In genomic region chr16:52455549-52456277, GRCh38 we compare ENCODE assay signal across 20 cellular contexts.
DNase-seq lines count a peak whose midpoint lies in the region; ATAC-seq and TF ChIP-seq lines count a peak whose summit lies in the region.
"Had no signal": no experiment of that assay in that cellular context is flagged by ENCODE, and none has a peak within 500 bp of the region (broad histone marks: within the 10 kb centered on the region; RNA-seq: fewer than 3 reads in every experiment).

No MANE protein-coding gene starts in this region.

- TF ChIP-seq CTCF in 22Rv1 (IDR thresholded peaks at IDR 0.05) (no peak), WTC11 (IDR thresholded peaks at IDR 0.05) (no peak), progenitor cell of endocrine pancreas (IDR thresholded peaks at IDR 0.05; ENCODE audit: unreplicated experiment) (no peak)

- H4K8ac ChIP-seq in mesenchymal stem cell (ENCODE audit: low read length) = no peak overlapping the region

- H3K4me1 Mint-ChIP-seq in WTC11 = peaks cover 60% of the 10 kb centered on the region
- peaks cover 26% of the 10 kb centered on the region for H3K4me1 Mint-ChIP-seq in progenitor cell of endocrine pancreas (ENCODE audit: low read depth)

- no peaks in the 10 kb centered on the region for H3K4me1 ChIP-seq in mesenchymal stem cell (ENCODE audit: control insufficient read depth, insufficient read depth, low read depth, low read length)

- H2BK5ac ChIP-seq in mesenchymal stem cell (ENCODE audit: low read depth, low read length, poor library complexity, severe bottlenecking) = no peak overlapping the region

- WGBS in mesenchymal stem cell = 81% methylated on average over 3 of the region's 3 CpGs

- no peak overlapping the region for H3K23ac ChIP-seq in mesenchymal stem cell (ENCODE audit: low read length in 2 of 2)

- H2AFZ ChIP-seq in mesenchymal stem cell (ENCODE audit: low read depth, low read length) = no peak overlapping the region

- CTCF ChIA-PET in WTC11 (lab: Charles Lee) = no interaction called here

- H3K4me3 ChIP-seq in mesenchymal stem cell (ENCODE audit: insufficient read depth in 1 of 2, low read depth in 1 of 2, low read length in 2 of 2) = no peak overlapping the region

- H3K18ac ChIP-seq in mesenchymal stem cell (ENCODE audit: low read depth in 1 of 2, low read length in 2 of 2) = no peak overlapping the region

- H2BK120ac ChIP-seq in mesenchymal stem cell (ENCODE audit: low read depth, low read length) = no peak overlapping the region

- no peaks in the 10 kb centered on the region for H3K9me3 ChIP-seq in mesenchymal stem cell (ENCODE audit: control insufficient read depth, low read length)

- H3K27me3 ChIP-seq in layer of hippocampus (ENCODE audit: control insufficient read depth, insufficient read depth, low read length) (no peaks in the 10 kb centered on the region), mesenchymal stem cell (ENCODE audit: control insufficient read depth in 1 of 2, insufficient read depth in 1 of 2, low read length in 2 of 2) (no peaks in the 10 kb centered on the region)

- H3K4me3 Mint-ChIP-seq in WTC11 (no peak overlapping the region), progenitor cell of endocrine pancreas (ENCODE audit: low read depth) (no peak overlapping the region)
- H3K4me3 Mint-ChIP-seq: CD8-positive, alpha-beta T cell had no signal

- H3K36me3 Mint-ChIP-seq in WTC11 (peaks cover 11% of the 10 kb centered on the region), progenitor cell of endocrine pancreas (ENCODE audit: insufficient read depth) (peaks cover 42% of the 10 kb centered on the region)
- H3K36me3 Mint-ChIP-seq: CD8-positive, alpha-beta T cell had no signal

- no peak for DNase-seq in WTC11 (ENCODE audit: low spot score)
- no peak for DNase-seq in progenitor cell of endocrine pancreas (ENCODE audit: low spot score, unreplicated experiment)
- no peak for DNase-seq in mesenchymal stem cell
- no peak for DNase-seq in retina
- DNase-seq: AML-193; CD8-positive, alpha-beta T cell; DMS53; GDM1; Kasumi-1; NCI-H1417; NCI-H1694 treated with DMSO at 0.1 percent for 48 hours; NCI-H2081 treated with DMSO at 0.1 percent for 48 hours; NCI-H2171 treated with DMSO at 0.1 percent for 48 hours; NCI-H446; NCI-H526; OCI-M1 had no signal

- no peak overlapping the region for H3K4me2 ChIP-seq in mesenchymal stem cell (ENCODE audit: low read length, poor library complexity, severe bottlenecking)

- no peak overlapping the region for H2BK15ac ChIP-seq in mesenchymal stem cell (ENCODE audit: low read depth, poor library complexity, severe bottlenecking)

- no peak overlapping the region for H3K4ac ChIP-seq in mesenchymal stem cell (ENCODE audit: low read depth in 1 of 2, low read length in 2 of 2)

- H2AK5ac ChIP-seq in mesenchymal stem cell (ENCODE audit: low read length, severe bottlenecking) = no peak overlapping the region

- 0 out of 2 replicates have a peak overlapping the region, but pooled peaks have one; percentile 3 for H3K27ac ChIP-seq in 22Rv1
- peak overlapping the region; percentile 55 for H3K27ac ChIP-seq in layer of hippocampus (ENCODE audit: low read depth, low read length)
- H3K27ac ChIP-seq in mesenchymal stem cell (ENCODE audit: low read length, poor library complexity, severe bottlenecking) = no peak overlapping the region

- H3K27ac Mint-ChIP-seq in WTC11 = peak overlapping the region; percentile 10; the same call in 1 of the 2 replicates
- peak overlapping the region; percentile 93 for H3K27ac Mint-ChIP-seq in progenitor cell of endocrine pancreas
- H3K27ac Mint-ChIP-seq: CD8-positive, alpha-beta T cell had no signal

- POLR2A ChIA-PET in WTC11 (lab: Charles Lee) = no interaction called here

- no peak overlapping the region for H3K9ac ChIP-seq in mesenchymal stem cell (ENCODE audit: low read length)

- no peaks in the 10 kb centered on the region for H3K79me1 ChIP-seq in mesenchymal stem cell (replicated peaks; ENCODE audit: low read length, poor library complexity, severe bottlenecking)

- H3K27me3 Mint-ChIP-seq in WTC11 (ENCODE audit: low read depth) = no peaks in the 10 kb centered on the region
- H3K27me3 Mint-ChIP-seq in progenitor cell of endocrine pancreas = no peaks in the 10 kb centered on the region

- ATAC-seq in WTC11 (no peak), GM21528 (IDR thresholded peaks at IDR 0.05; ENCODE audit: low FRiP score, unreplicated experiment) (no peak), HG02678 (IDR thresholded peaks at IDR 0.05; ENCODE audit: unreplicated experiment) (no peak)
- ATAC-seq: CD8-positive, alpha-beta T cell had no signal

- H3K36me3 ChIP-seq in mesenchymal stem cell (ENCODE audit: control insufficient read depth in 1 of 2, insufficient read depth in 2 of 2, low read depth in 1 of 2, low read length in 2 of 2) = no peaks in the 10 kb centered on the region

- H3K14ac ChIP-seq in mesenchymal stem cell (ENCODE audit: low read length in 2 of 2) = peak overlapping the region in 1 of 2 experiments; percentile 48

- H2BK12ac ChIP-seq in mesenchymal stem cell (ENCODE audit: low read length in 2 of 2) = no peak overlapping the region

- no peak overlapping the region for H4K91ac ChIP-seq in mesenchymal stem cell (ENCODE audit: low read length)

- H3K9me3 Mint-ChIP-seq in WTC11 (peaks cover 5% of the 10 kb centered on the region), progenitor cell of endocrine pancreas (ENCODE audit: low read depth) (peaks cover 9% of the 10 kb centered on the region)

TF ChIP-seq in WTC11, 78 proteins besides CTCF, POLR2A, EP300 and RAD21 (continues in another document):
- TF ChIP-seq CREM (CRISPR knock-in tag; IDR thresholded peaks at IDR 0.05) (no peak), TEAD1 (CRISPR knock-in tag; IDR thresholded peaks at IDR 0.05) (no peak), NFE2L1 (CRISPR knock-in tag; IDR thresholded peaks at IDR 0.05) (no peak), MYBL2 (CRISPR knock-in tag; IDR thresholded peaks at IDR 0.05) (no peak), ZNF671 (CRISPR knock-in tag; IDR thresholded peaks at IDR 0.05) (no peak), ZNF396 (CRISPR knock-in tag; IDR thresholded peaks at IDR 0.05; ENCODE audit: borderline replicate concordance) (no peak), NR3C1 (CRISPR knock-in tag; conservative IDR thresholded peaks at IDR 0.05; ENCODE audit: low read depth) (no peak), ARID4B (CRISPR knock-in tag; IDR thresholded peaks at IDR 0.05; ENCODE audit: borderline replicate concordance) (no peak), ZNF532 (CRISPR knock-in tag; IDR thresholded peaks at IDR 0.05; ENCODE audit: borderline replicate concordance) (no peak)
